Comparison of ENCODE assay signal across 8 cellular contexts in genomic region chr3:71582612-71583568, GRCh38. TPM values are rescaled to one million over a fixed set of nuclear protein-coding genes. Genes with fewer than 3 reads are reported as not detected.
DNase-seq lines count a peak whose midpoint lies in the region; ATAC-seq and TF ChIP-seq lines count a peak whose summit lies in the region.

No MANE protein-coding gene starts in this region.

- peak in 1 of 6 experiments; percentile 7 for TF ChIP-seq CTCF in esophagus squamous epithelium (IDR thresholded peaks at IDR 0.05)

- H3K36me3 Mint-ChIP-seq in activated T-cell treated with anti-CD3 and anti-CD28 coated beads, Interleukin-2, amount 50 U/mL, for 24 hours (ENCODE audit: low read depth) = peaks cover 35% of the 10 kb centered on the region
- peaks cover 0 to 9% of the 10 kb centered on the region in 2 donors for H3K36me3 Mint-ChIP-seq in naive B cell

- peak in 1 of 4 donors; percentile 18 for TF ChIP-seq POLR2A in esophagus squamous epithelium (IDR thresholded peaks at IDR 0.05)

- H3K27me3 ChIP-seq in esophagus squamous epithelium = no peaks in the 10 kb centered on the region

- peak overlapping the region; percentile 93 for H3K4me3 Mint-ChIP-seq in activated T-cell treated with anti-CD3 and anti-CD28 coated beads, Interleukin-2, amount 50 U/mL, for 24 hours
- peak overlapping the region; percentile 97 to 100 (median 99) for H3K4me3 Mint-ChIP-seq in naive B cell

- peaks cover 0 to 60% (median 16%) of the 10 kb centered on the region in 3 donors for H3K4me1 ChIP-seq in esophagus squamous epithelium

- no peaks in the 10 kb centered on the region for H3K9me3 ChIP-seq in esophagus squamous epithelium

- intact Hi-C loops in esophagus squamous epithelium (cut with DNase I) = loop anchor here (5.0 to 10.0 kb wide), 2 partner anchors 141 to 508 kb away; no protein-coding TSS in a partner anchor

- no peaks in the 10 kb centered on the region for H3K9me3 Mint-ChIP-seq in activated T-cell treated with anti-CD3 and anti-CD28 coated beads, Interleukin-2, amount 50 U/mL, for 24 hours
- H3K9me3 Mint-ChIP-seq in naive B cell = no peaks in the 10 kb centered on the region

- peak; percentile 50 to 56 for ATAC-seq in naive B cell (ENCODE audit: low read depth in 2 of 2)

- H3K36me3 ChIP-seq in esophagus squamous epithelium = no peaks in the 10 kb centered on the region

- DNase-seq in SHP77 (lab: John Stamatoyannopoulos, UW) (peak; percentile 42 to 78), SHP77 treated with DMSO at 0.1 percent for 48 hours (lab: John Stamatoyannopoulos, UW) (no peak), NOMO-1 treated with DMSO at 0.1 percent for 48 hours (lab: John Stamatoyannopoulos, UW; ENCODE audit: unreplicated experiment) (peak; percentile 49), esophagus squamous epithelium (lab: John Stamatoyannopoulos, UW) (peak; percentile 18), naive B cell (peak; percentile 80), NCI-H446 treated with DMSO at 0.1 percent for 48 hours (lab: John Stamatoyannopoulos, UW) (no peak)
- peak; percentile 84 for DNase-seq in activated T-cell treated with anti-CD3 and anti-CD28 coated beads, Interleukin-2, amount 50 U/mL, for 24 hours
- DNase-seq in stimulated activated naive CD4-positive, alpha-beta T cell (lab: John Stamatoyannopoulos, UW) = peak; percentile 46 to 72 (median 63)

- H3K27ac Mint-ChIP-seq in activated T-cell treated with anti-CD3 and anti-CD28 coated beads, Interleukin-2, amount 50 U/mL, for 24 hours = peak overlapping the region; percentile 98
- H3K27ac Mint-ChIP-seq in naive B cell = peak overlapping the region; percentile 97 to 100 (median 99)

- H3K27me3 Mint-ChIP-seq in activated T-cell treated with anti-CD3 and anti-CD28 coated beads, Interleukin-2, amount 50 U/mL, for 24 hours = no peaks in the 10 kb centered on the region
- no peaks in the 10 kb centered on the region for H3K27me3 Mint-ChIP-seq in naive B cell

- H3K4me1 Mint-ChIP-seq in activated T-cell treated with anti-CD3 and anti-CD28 coated beads, Interleukin-2, amount 50 U/mL, for 24 hours (ENCODE audit: low read depth) = peaks cover 63% of the 10 kb centered on the region
- peaks cover 27 to 57% (median 50%) of the 10 kb centered on the region in 3 donors for H3K4me1 Mint-ChIP-seq in naive B cell

- WGBS in esophagus squamous epithelium, 2 donors = 0 to 1% methylated on average over 27 to 56 of the region's 84 CpGs

- H3K27ac ChIP-seq in esophagus squamous epithelium = peak overlapping the region; percentile 97 to 100 (median 98)

- H3K4me3 ChIP-seq in esophagus squamous epithelium = peak overlapping the region; percentile 57 to 94 (median 78)

RNA-seq across cellular contexts. Expression of gene FOXP1, which starts 0.6 kb away (rescaled TPM):
- total RNA-seq in esophagus squamous epithelium = 100 to 1,000 TPM in 1 of 4 donors, 10 to 100 TPM in 3; 49.1 to 124 (median 61.1) TPM
- polyA plus RNA-seq in naive B cell (ENCODE audit: low read depth in 6 of 6) = 100 to 1,000 TPM; 441 to 620 (median 523) TPM

Comparison
In these comparisons a context has a peak if more than half of its experiments do, and no peak if none do; other contexts are left out.
1. DNase-seq: peak in SHP77 (2 of 2), NOMO-1 treated with DMSO at 0.1 percent for 48 hours (single experiment), activated T-cell treated with anti-CD3 and anti-CD28 coated beads, Interleukin-2, amount 50 U/mL, for 24 hours (single experiment), esophagus squamous epithelium (single experiment), naive B cell (single experiment) and stimulated activated naive CD4-positive, alpha-beta T cell (6 of 6); none in SHP77 treated with DMSO at 0.1 percent for 48 hours (single experiment) and NCI-H446 treated with DMSO at 0.1 percent for 48 hours (single experiment).